ENCODE assay signal across 1 cellular context in the genomic region with DNA sequence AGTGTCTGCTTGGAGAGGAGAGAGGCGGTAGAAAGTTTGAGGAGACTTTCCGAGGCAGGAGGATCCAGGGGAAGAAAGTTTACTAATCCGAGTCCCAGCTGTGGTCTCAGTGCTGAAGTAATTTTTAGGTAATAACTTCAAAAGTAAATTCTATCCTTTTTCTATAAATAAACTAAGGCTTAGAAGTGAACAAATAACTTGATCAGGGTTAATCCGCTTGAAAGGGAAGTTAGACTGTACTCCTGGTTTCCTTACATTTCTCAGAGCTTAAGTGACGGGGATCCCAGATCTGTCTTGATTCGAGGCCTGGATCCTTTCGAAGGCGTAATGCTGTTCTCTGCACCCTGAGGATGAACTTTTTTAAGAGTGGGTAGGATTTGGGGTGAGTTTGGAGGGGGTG.
TF ChIP-seq lines count a peak whose summit lies in the region.

No MANE protein-coding gene starts in this region.

TF ChIP-seq in GM12878, 131 proteins besides CTCF, POLR2A, EP300 and RAD21:
- TF ChIP-seq CBFB (IDR thresholded peaks at IDR 0.05; ENCODE audit: low read depth): no peak
- TF ChIP-seq FOS (IDR thresholded peaks at IDR 0.05; ENCODE audit: borderline replicate concordance, extremely low read depth, insufficient read length): no peak
- TF ChIP-seq ZNF274 (IDR thresholded peaks at IDR 0.05; ENCODE audit: insufficient read depth, insufficient read length): no peak
- TF ChIP-seq DPF2 (IDR thresholded peaks at IDR 0.05): no peak
- TF ChIP-seq KDM1A (IDR thresholded peaks at IDR 0.05; ENCODE audit: borderline replicate concordance): no peak
- TF ChIP-seq RB1 (IDR thresholded peaks at IDR 0.05; ENCODE audit: borderline replicate concordance): no peak
- no peak for TF ChIP-seq POU2F2 (IDR thresholded peaks at IDR 0.05; ENCODE audit: borderline replicate concordance, low read depth, low read length)
- no peak for TF ChIP-seq SREBF2 (IDR thresholded peaks at IDR 0.05; ENCODE audit: low read length)
- no peak for TF ChIP-seq TCF7 (IDR thresholded peaks at IDR 0.05; ENCODE audit: borderline replicate concordance)
- no peak for TF ChIP-seq CEBPB (IDR thresholded peaks at IDR 0.05; ENCODE audit: borderline replicate concordance in 1 of 2, low read depth in 2 of 2, low read length in 2 of 2)
- TF ChIP-seq, protein P1, sequence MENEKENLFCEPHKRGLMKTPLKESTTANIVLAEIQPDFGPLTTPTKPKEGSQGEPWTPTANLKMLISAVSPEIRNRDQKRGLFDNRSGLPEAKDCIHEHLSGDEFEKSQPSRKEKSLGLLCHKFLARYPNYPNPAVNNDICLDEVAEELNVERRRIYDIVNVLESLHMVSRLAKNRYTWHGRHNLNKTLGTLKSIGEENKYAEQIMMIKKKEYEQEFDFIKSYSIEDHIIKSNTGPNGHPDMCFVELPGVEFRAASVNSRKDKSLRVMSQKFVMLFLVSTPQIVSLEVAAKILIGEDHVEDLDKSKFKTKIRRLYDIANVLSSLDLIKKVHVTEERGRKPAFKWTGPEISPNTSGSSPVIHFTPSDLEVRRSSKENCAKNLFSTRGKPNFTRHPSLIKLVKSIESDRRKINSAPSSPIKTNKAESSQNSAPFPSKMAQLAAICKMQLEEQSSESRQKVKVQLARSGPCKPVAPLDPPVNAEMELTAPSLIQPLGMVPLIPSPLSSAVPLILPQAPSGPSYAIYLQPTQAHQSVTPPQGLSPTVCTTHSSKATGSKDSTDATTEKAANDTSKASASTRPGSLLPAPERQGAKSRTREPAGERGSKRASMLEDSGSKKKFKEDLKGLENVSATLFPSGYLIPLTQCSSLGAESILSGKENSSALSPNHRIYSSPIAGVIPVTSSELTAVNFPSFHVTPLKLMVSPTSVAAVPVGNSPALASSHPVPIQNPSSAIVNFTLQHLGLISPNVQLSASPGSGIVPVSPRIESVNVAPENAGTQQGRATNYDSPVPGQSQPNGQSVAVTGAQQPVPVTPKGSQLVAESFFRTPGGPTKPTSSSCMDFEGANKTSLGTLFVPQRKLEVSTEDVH (IDR thresholded peaks at IDR 0.05; ENCODE audit: low read depth, partially characterized antibody): no peak
